ENCODE assay signal across 10 cellular contexts in the genomic region with DNA sequence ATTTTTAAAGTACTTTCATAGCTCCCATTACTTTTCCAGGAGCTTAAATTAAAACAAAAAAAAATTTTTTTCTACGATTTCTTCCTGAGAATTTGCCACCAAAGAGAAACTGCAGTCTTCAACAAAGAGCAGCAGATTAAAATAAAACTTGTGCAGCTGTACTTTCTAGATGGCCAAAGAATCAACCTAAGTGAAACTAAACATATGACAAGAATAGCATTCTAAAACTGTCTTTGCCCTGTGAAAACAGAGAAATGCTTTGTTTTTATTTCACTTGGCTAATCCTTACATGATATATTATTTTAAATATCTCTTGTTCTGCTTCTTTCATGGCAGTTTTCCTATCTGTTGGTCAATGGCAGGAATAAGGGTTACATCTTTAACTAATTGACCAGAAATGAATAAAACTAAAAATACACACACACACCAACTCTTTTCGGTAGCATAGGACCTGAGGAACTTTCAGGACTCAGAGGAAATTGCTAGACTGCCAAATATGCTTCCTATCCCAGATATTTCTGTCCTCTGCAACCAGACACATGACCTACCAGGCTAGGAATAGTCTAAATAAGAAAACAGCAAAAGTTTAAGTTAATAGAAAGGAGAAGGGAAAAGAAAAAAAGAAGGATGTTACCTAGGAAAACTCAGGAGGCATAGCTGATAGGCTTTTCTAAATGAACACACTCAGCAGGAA.
A peak's percentile ranks its signal among the peaks of the same experiment; 100 is the strongest.
DNase-seq lines count a peak whose midpoint lies in the region; ATAC-seq, FAIRE-seq and TF ChIP-seq lines count a peak whose summit lies in the region.
"Had no signal": no experiment of that assay in that cellular context is flagged by ENCODE, and none has a peak within 500 bp of the region (broad histone marks: within the 10 kb centered on the region; RNA-seq: fewer than 3 reads in every experiment).

No MANE protein-coding gene starts in this region.

- H3K36me3 Mint-ChIP-seq in nephron (ENCODE audit: low read depth) = no peaks in the 10 kb centered on the region
- peaks cover 7% of the 10 kb centered on the region for H3K36me3 Mint-ChIP-seq in CD4-positive, alpha-beta T cell (ENCODE audit: low read depth)

- no peak overlapping the region for H3K4me3 Mint-ChIP-seq in nephron
- no peak overlapping the region for H3K4me3 Mint-ChIP-seq in CD4-positive, alpha-beta T cell

- H3K27ac ChIP-seq in CD4-positive, alpha-beta T cell (ENCODE audit: low read depth, low read length) = no peak overlapping the region

- no peaks in the 10 kb centered on the region for H3K27me3 ChIP-seq in CD4-positive, alpha-beta T cell (ENCODE audit: control insufficient read depth, insufficient read depth, low read length)

- ATAC-seq in HG02798 (IDR thresholded peaks at IDR 0.05; ENCODE audit: poor library complexity, unreplicated experiment) = peak; percentile 63
- no peak for ATAC-seq in GM19397 (IDR thresholded peaks at IDR 0.05; ENCODE audit: unreplicated experiment)
- no peak for ATAC-seq in CD4-positive, alpha-beta T cell (ENCODE audit: poor library complexity)

- intact Hi-C loops in CD4-positive, alpha-beta T cell (cut with DNase I, micrococcal nuclease) = loop anchor here in 1 of 2 experiments (10.0 kb wide), 1 partner anchor 77 kb away; the partner anchor contains the start of gene MAP3K5

- TF ChIP-seq CTCF in nephron (IDR thresholded peaks at IDR 0.05; ENCODE audit: unreplicated experiment in 3 of 3) = no peak
- no peak for TF ChIP-seq CTCF in CD4-positive, alpha-beta T cell (IDR thresholded peaks at IDR 0.05)

- DNase-seq in GM18507 (ENCODE audit: extremely low spot score, insufficient read length, low read depth) = no peak
- peak; percentile 23 for DNase-seq in astrocyte of the hippocampus (ENCODE audit: low read depth, low spot score)
- no peak for DNase-seq in HEK293T (ENCODE audit: extremely low spot score)
- no peak for DNase-seq in EL
- no peak for DNase-seq in CD4-positive, alpha-beta T cell
- DNase-seq: activated CD4-positive, alpha-beta T cell treated with anti-CD3 and anti-CD28 coated beads for 4 hours; NCI-H1105 treated with DMSO at 0.1 percent for 48 hours had no signal

- FAIRE-seq in GM18507 (lab: Jason Lieb, UNC) = peak; percentile 88

- peaks cover 16% of the 10 kb centered on the region for H3K4me1 Mint-ChIP-seq in nephron
- peaks cover 34% of the 10 kb centered on the region for H3K4me1 Mint-ChIP-seq in CD4-positive, alpha-beta T cell (ENCODE audit: low read depth)

- H3K9me3 ChIP-seq in CD4-positive, alpha-beta T cell (ENCODE audit: control insufficient read depth, low read length) = no peaks in the 10 kb centered on the region

- POLR2A ChIA-PET in HEK293T (lab: Yijun Ruan, JAX) = no interaction called here
- POLR2A ChIA-PET in CD4-positive, alpha-beta T cell (lab: Charles Lee) = interaction anchor here (2.0 kb wide), 1 partner anchor 75 kb away, joined by 6 read pairs; the partner anchor contains the start of gene MAP3K5

- H3K27me3 Mint-ChIP-seq in nephron (ENCODE audit: low read depth) = peaks cover 5% of the 10 kb centered on the region
- H3K27me3 Mint-ChIP-seq in CD4-positive, alpha-beta T cell = no peaks in the 10 kb centered on the region

- H3K27ac Mint-ChIP-seq in nephron = peak overlapping the region; percentile 1 to 75 (median 54)
- no peak overlapping the region for H3K27ac Mint-ChIP-seq in CD4-positive, alpha-beta T cell

- CTCF ChIA-PET in HEK293T (lab: Yijun Ruan, JAX) = interaction anchor here (0.6 to 1.0 kb wide), 3 partner anchors 25 to 295 kb away, joined by 3 to 7 read pairs (median 3); partner anchors contain the start of gene MAP3K5
- CTCF ChIA-PET in CD4-positive, alpha-beta T cell (lab: Charles Lee) = interaction anchor here (1.0 to 6.7 kb wide), 3 partner anchors 28 to 74 kb away, joined by 3 to 39 read pairs (median 3); partner anchors contain the start of gene MAP3K5

- peaks cover 3% of the 10 kb centered on the region for H3K9me3 Mint-ChIP-seq in nephron
- H3K9me3 Mint-ChIP-seq in CD4-positive, alpha-beta T cell = peaks cover 3% of the 10 kb centered on the region

TF ChIP-seq in HEK293T, 16 proteins besides CTCF, POLR2A, EP300 and RAD21:
- no peak for TF ChIP-seq ELF4 (IDR thresholded peaks at IDR 0.05)
- no peak for TF ChIP-seq LEF1 (IDR thresholded peaks at IDR 0.05; ENCODE audit: borderline replicate concordance)
- no peak for TF ChIP-seq ZNF384 (IDR thresholded peaks at IDR 0.05)
- no peak for TF ChIP-seq NFRKB (IDR thresholded peaks at IDR 0.05)
